ENCODE assay signal across 12 cellular contexts in the genomic region with DNA sequence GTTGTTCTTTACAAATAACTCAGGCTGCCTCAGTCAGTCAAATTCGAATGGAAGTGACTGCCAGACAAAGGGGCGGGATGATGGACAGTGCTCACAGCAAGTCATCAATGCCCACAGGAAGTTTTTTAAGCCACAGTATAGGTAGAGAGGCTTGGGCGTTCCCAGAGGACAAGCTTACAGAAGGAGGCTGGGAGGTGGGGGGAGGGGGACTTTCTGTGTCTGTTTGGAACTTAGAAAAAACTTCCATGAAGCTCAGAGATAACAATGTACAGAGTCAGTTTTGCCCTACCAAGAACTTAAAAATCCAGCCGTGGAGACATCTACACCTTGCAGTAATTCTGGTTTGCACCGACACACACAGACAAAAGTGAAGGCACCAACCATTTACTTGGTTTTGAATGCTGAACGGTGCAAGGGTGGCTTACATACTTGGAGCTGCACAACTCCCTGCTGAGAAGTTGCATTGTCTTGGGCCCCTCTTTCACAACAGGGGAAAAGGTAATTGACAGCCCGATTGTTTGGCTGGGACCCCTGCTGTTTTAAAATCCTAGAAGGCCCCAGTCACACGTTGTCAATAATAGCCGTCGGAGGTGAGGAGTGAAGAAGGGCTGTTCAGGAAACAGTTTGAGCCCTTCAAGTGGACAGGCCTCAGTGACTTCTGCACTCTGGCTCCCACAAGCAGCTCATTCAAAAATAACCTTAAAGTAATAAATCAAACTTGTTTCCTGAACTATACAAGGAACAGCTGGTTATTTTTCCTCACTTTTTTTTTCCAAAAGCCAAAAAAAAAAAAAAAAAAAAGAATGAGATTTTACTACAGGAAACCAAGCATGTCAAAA. TPM values are rescaled to one million over a fixed set of nuclear protein-coding genes. Genes with fewer than 3 reads are reported as not detected.
DNase-seq lines count a peak whose midpoint lies in the region; ATAC-seq, FAIRE-seq and TF ChIP-seq lines count a peak whose summit lies in the region.
"Had no signal": no experiment of that assay in that cellular context is flagged by ENCODE, and none has a peak within 500 bp of the region (broad histone marks: within the 10 kb centered on the region; RNA-seq: fewer than 3 reads in every experiment).

No MANE protein-coding gene starts in this region.

- DNase-seq in GM12891 (ENCODE audit: insufficient read length, low spot score) (no peak), NCI-H2107 (lab: John Stamatoyannopoulos, UW) (peak; percentile 66), chondrocyte (ENCODE audit: low spot score) (no peak), lung microvascular endothelial cell (ENCODE audit: low read depth in 2 of 2) (peak; percentile 31 to 75), coronary artery (ENCODE audit: low spot score) (no peak)
- DNase-seq: activated T-cell treated with anti-CD3 and anti-CD28 coated beads, Interleukin-2, amount 50 U/mL, for 24 hours; effector CD4-positive, alpha-beta T cell; T-cell had no signal

- H3K4me1 Mint-ChIP-seq in chondrocyte (ENCODE audit: low read depth): peaks cover 33% of the 10 kb centered on the region

- H3K36me3 Mint-ChIP-seq in chondrocyte (ENCODE audit: low read depth): no peaks in the 10 kb centered on the region
- H3K36me3 Mint-ChIP-seq: T-cell had no signal

- H3K4me3 Mint-ChIP-seq in chondrocyte (ENCODE audit: unreplicated experiment): no peak overlapping the region
- H3K4me3 Mint-ChIP-seq: activated T-cell treated with anti-CD3 and anti-CD28 coated beads, Interleukin-2, amount 50 U/mL, for 24 hours; T-cell had no signal

- H3K27me3 Mint-ChIP-seq in chondrocyte (ENCODE audit: low read depth): no peaks in the 10 kb centered on the region
- H3K27me3 Mint-ChIP-seq: activated T-cell treated with anti-CD3 and anti-CD28 coated beads, Interleukin-2, amount 50 U/mL, for 24 hours had no signal

- no peak overlapping the region for H3K27ac ChIP-seq in coronary artery

- FAIRE-seq in GM12891 (lab: Jason Lieb, UNC): peak; percentile 45

- H3K9me3 Mint-ChIP-seq in chondrocyte (ENCODE audit: low read depth): no peaks in the 10 kb centered on the region
- H3K9me3 Mint-ChIP-seq: activated T-cell treated with anti-CD3 and anti-CD28 coated beads, Interleukin-2, amount 50 U/mL, for 24 hours; T-cell had no signal

- no peak for ATAC-seq in HG03354 (IDR thresholded peaks at IDR 0.05; ENCODE audit: poor library complexity, severe bottlenecking, unreplicated experiment)
- ATAC-seq in GM19023 (IDR thresholded peaks at IDR 0.05; ENCODE audit: unreplicated experiment): no peak
- ATAC-seq in HG02852 (IDR thresholded peaks at IDR 0.05; ENCODE audit: unreplicated experiment): no peak
- ATAC-seq: T-cell had no signal

- no peak overlapping the region for H3K4me3 ChIP-seq in coronary artery
- H3K4me3 ChIP-seq: tibial nerve had no signal

- no peak for TF ChIP-seq CTCF in chondrocyte (IDR thresholded peaks at IDR 0.05)
- TF ChIP-seq CTCF in coronary artery (IDR thresholded peaks at IDR 0.05): no peak

- peak overlapping the region; percentile 8 for H3K27ac Mint-ChIP-seq in chondrocyte (ENCODE audit: unreplicated experiment)
- H3K27ac Mint-ChIP-seq: activated T-cell treated with anti-CD3 and anti-CD28 coated beads, Interleukin-2, amount 50 U/mL, for 24 hours; T-cell had no signal

- no peak for TF ChIP-seq POLR2A in GM12891 (IDR thresholded peaks at IDR 0.05; ENCODE audit: low read depth, low read length)

TF ChIP-seq in GM12891, 5 proteins besides CTCF, POLR2A, EP300 and RAD21:
- TF ChIP-seq PAX5 (IDR thresholded peaks at IDR 0.05; ENCODE audit: insufficient read depth, low read length, severe bottlenecking): no peak
TF ChIP-seq in GM12891: peak in this region for 0.

RNA-seq across cellular contexts. Expression of a gene that starts 18.8 kb away (rescaled TPM):
- 0.85 TPM for polyA plus RNA-seq in GM12891 (2012; ENCODE audit: low read depth, missing spikeins)
- total RNA-seq in chondrocyte: 10.5 to 14.8 TPM (median 11.2 TPM) in 3 replicates
- 10.2 and 14.7 TPM in 2 replicates for total RNA-seq in lung microvascular endothelial cell

Comparison
In these comparisons a context has a peak if more than half of its experiments do, and no peak if none do; other contexts are left out.
1. DNase-seq: peak in NCI-H2107 (single experiment) and lung microvascular endothelial cell (2 of 2); none in GM12891 (single experiment), chondrocyte (single experiment) and coronary artery (single experiment).